ENCODE assay signal across 24 cellular contexts in genomic region chr21:19197950-19198349, GRCh38.
"Had no signal": no experiment of that assay in that cellular context is flagged by ENCODE, and none has a peak within 500 bp of the region (broad histone marks: within the 10 kb centered on the region; RNA-seq: fewer than 3 reads in every experiment).

No MANE protein-coding gene starts in this region.

- H3K36me3 Mint-ChIP-seq: immature natural killer cell, memory B cell had no signal

- H3K4me1 ChIP-seq: esophagus squamous epithelium, gastroesophageal sphincter, left ventricle myocardium inferior, lower lobe of right lung, parathyroid adenoma, psoas muscle, spleen, stomach, transverse colon had no signal

- DNase-seq: effector memory CD8-positive, alpha-beta T cell; esophagus squamous epithelium; foreskin fibroblast; immature natural killer cell; left cardiac atrium; left ventricle myocardium inferior; lower lobe of right lung; midbrain; psoas muscle; spleen; stimulated activated CD4-positive, alpha-beta T cell treated with anti-CD3 and anti-CD28 coated beads, Interleukin-15, amount 100 ng/mL, for 24 hours; stimulated activated CD4-positive, alpha-beta T cell treated with anti-CD3 and anti-CD28 coated beads, Interleukin-1b, Interleukin-23, amount 100 ng/mL, for 48 hours; stimulated activated CD4-positive, alpha-beta T cell treated with anti-CD3 and anti-CD28 coated beads, Interleukin-4, amount 100 ng/mL, for 24 hours; stimulated activated naive CD4-positive, alpha-beta T cell; stomach; substantia nigra; transverse colon had no signal

- H3K27me3 Mint-ChIP-seq: effector memory CD8-positive, alpha-beta T cell; memory B cell; natural killer cell treated with Interleukin-12 subunit alpha and Interleukin-12 subunit beta and Interleukin-15 and Interleukin-18, amount 100 ng/mL, for 72 hours had no signal

- H3K36me3 ChIP-seq: esophagus squamous epithelium, gastroesophageal sphincter, left ventricle myocardium inferior, lower lobe of right lung, spleen, stomach, thoracic aorta, transverse colon had no signal

- H3K27me3 ChIP-seq: esophagus squamous epithelium, gastroesophageal sphincter, spleen, stomach, transverse colon had no signal

- H3K4me3 ChIP-seq: esophagus squamous epithelium, gastroesophageal sphincter, left ventricle myocardium inferior, lower lobe of right lung, psoas muscle, spleen, stomach, thoracic aorta, transverse colon had no signal

- FAIRE-seq: keratinocyte had no signal

- H3K27ac ChIP-seq: esophagus squamous epithelium, gastroesophageal sphincter, left ventricle myocardium inferior, lower lobe of right lung, parathyroid adenoma, psoas muscle, spleen, stomach, thoracic aorta, transverse colon had no signal

- H3K4me1 Mint-ChIP-seq: immature natural killer cell, memory B cell had no signal

- H3K4me3 Mint-ChIP-seq: effector memory CD8-positive, alpha-beta T cell; immature natural killer cell; memory B cell; natural killer cell treated with Interleukin-12 subunit alpha and Interleukin-12 subunit beta and Interleukin-15 and Interleukin-18, amount 100 ng/mL, for 72 hours had no signal

- H3K27ac Mint-ChIP-seq: effector memory CD8-positive, alpha-beta T cell; immature natural killer cell; memory B cell; natural killer cell treated with Interleukin-12 subunit alpha and Interleukin-12 subunit beta and Interleukin-15 and Interleukin-18, amount 100 ng/mL, for 72 hours had no signal

- ATAC-seq: effector memory CD8-positive, alpha-beta T cell; gastroesophageal sphincter; left cardiac atrium; lower lobe of right lung; natural killer cell treated with Interleukin-12 subunit alpha and Interleukin-12 subunit beta and Interleukin-15 and Interleukin-18, amount 100 ng/mL, for 72 hours; psoas muscle; sciatic nerve had no signal

- H3K9me3 ChIP-seq: esophagus squamous epithelium, gastroesophageal sphincter, left ventricle myocardium inferior, lower lobe of right lung, psoas muscle, stomach, thoracic aorta, transverse colon had no signal
